Comparison of ENCODE assay signal across 22 cellular contexts in genomic region chr13:28638756-28639155, GRCh38.
"Had no signal": no experiment of that assay in that cellular context is flagged by ENCODE, and none has a peak within 500 bp of the region (broad histone marks: within the 10 kb centered on the region; RNA-seq: fewer than 3 reads in every experiment).

No MANE protein-coding gene starts in this region.

- H3K4me1 ChIP-seq: body of pancreas, colonic mucosa had no signal

- H3K27ac ChIP-seq: body of pancreas, colonic mucosa, hepatocyte, neutrophil, right lobe of liver, thoracic aorta had no signal

- H2AFZ ChIP-seq: hepatocyte had no signal

- H3K36me3 ChIP-seq: colonic mucosa, neutrophil, right lobe of liver, thoracic aorta had no signal

- H3K79me2 ChIP-seq: hepatocyte had no signal

- H3K4me3 ChIP-seq: body of pancreas, colonic mucosa, hepatocyte, mucosa of descending colon, right lobe of liver, thoracic aorta had no signal

- ATAC-seq: activated CD8-positive, alpha-beta memory T cell treated with anti-CD3 and anti-CD28 coated beads, Interleukin-2, amount 10 ng/mL, durations not matched to agents 7 days and 5 days; activated CD8-positive, alpha-beta T cell treated with anti-CD3 and anti-CD28 coated beads, Interleukin-2, amount 10 ng/mL, durations not matched to agents 7 days and 5 days; body of pancreas; stimulated activated naive CD8-positive, alpha-beta T cell treated with anti-CD3 and anti-CD28 coated beads, Interleukin-15, Interleukin-2, amounts not matched to agents 100 U/mL and 50 U/mL, for 24 hours; WTC11 had no signal

- H3K4me2 ChIP-seq: hepatocyte had no signal

- H3K9me3 ChIP-seq: body of pancreas, colonic mucosa, mucosa of descending colon, neutrophil, right lobe of liver, thoracic aorta had no signal

- DNase-seq: activated CD4-positive, alpha-beta T cell treated with anti-CD3 and anti-CD28 coated beads, Interleukin-2, amount 50 U/mL, for 1 hour; activated CD8-positive, alpha-beta memory T cell treated with anti-CD3 and anti-CD28 coated beads, Interleukin-2, amount 10 ng/mL, durations not matched to agents 7 days and 5 days; activated CD8-positive, alpha-beta T cell treated with anti-CD3 and anti-CD28 coated beads, Interleukin-2, amount 10 ng/mL, durations not matched to agents 7 days and 5 days; activated naive CD4-positive, alpha-beta T cell; activated T-cell treated with anti-CD3 and anti-CD28 coated beads, Interleukin-2, amount 50 U/mL, for 48 hours; aorta; body of pancreas; colonic mucosa; effector CD8-positive, alpha-beta T cell; islet precursor cell; left ventricle myocardium superior; mucosa of descending colon; nephron progenitor cell; right lobe of liver; stimulated activated CD4-positive, alpha-beta T cell treated with anti-CD3 and anti-CD28 coated beads, Interleukin-12 subunit alpha, Interleukin-12 subunit beta, amount 100 ng/mL, for 4 hours; stimulated activated CD4-positive, alpha-beta T cell treated with anti-CD3 and anti-CD28 coated beads, Interleukin-4, amount 100 ng/mL, for 1 hour; stimulated activated naive CD8-positive, alpha-beta T cell treated with anti-CD3 and anti-CD28 coated beads, Interleukin-15, Interleukin-2, amounts not matched to agents 100 U/mL and 50 U/mL, for 24 hours; trophoblast cell had no signal

- H3K27me3 ChIP-seq: body of pancreas, colonic mucosa, hepatocyte, right lobe of liver had no signal
